In the genomic region with DNA sequence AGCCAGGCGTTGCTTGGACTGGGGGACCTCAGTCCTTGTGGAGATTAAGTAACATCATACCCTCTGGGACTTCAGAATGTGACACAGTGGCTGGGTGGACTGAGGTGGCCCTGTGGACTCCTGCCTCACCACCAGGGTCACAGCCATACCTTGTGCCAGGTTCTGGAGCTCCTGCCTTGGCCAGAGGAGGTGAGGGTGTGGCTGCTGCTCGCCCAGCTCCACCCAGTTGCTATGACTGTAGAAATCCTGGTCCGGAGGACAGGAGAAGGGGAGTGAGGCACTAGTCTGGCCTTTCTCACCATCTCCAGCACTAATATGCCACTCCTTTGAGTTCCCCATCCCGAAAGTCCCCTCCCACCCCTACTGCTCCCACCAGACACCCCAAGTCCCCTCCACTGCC, we compare ENCODE assay signal across 1 cellular context.
TF ChIP-seq lines count a peak whose summit lies in the region.

No MANE protein-coding gene starts in this region.

TF ChIP-seq in K562, 482 proteins besides CTCF, POLR2A, EP300 and RAD21:
- TF ChIP-seq, protein P1, sequence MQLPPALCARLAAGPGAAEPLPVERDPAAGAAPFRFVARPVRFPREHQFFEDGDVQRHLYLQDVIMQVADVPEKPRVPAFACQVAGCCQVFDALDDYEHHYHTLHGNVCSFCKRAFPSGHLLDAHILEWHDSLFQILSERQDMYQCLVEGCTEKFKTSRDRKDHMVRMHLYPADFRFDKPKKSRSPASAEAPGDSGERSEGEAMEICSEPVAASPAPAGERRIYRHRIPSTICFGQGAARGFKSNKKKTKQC (CRISPR knock-in tag; IDR thresholded peaks at IDR 0.05) = 0 out of 2 replicates have a peak, but pooled peaks have one; percentile 34
- TF ChIP-seq HMGN3 (IDR thresholded peaks at IDR 0.05; ENCODE audit: borderline replicate concordance, extremely low read depth, insufficient read length, low read depth, low read length) (peak; percentile 4), NFYB (IDR thresholded peaks at IDR 0.05; ENCODE audit: extremely low read depth, insufficient read length) (no peak), WHSC1 (IDR thresholded peaks at IDR 0.05; ENCODE audit: low read length) (peak; percentile 26)
